In the genomic region with DNA sequence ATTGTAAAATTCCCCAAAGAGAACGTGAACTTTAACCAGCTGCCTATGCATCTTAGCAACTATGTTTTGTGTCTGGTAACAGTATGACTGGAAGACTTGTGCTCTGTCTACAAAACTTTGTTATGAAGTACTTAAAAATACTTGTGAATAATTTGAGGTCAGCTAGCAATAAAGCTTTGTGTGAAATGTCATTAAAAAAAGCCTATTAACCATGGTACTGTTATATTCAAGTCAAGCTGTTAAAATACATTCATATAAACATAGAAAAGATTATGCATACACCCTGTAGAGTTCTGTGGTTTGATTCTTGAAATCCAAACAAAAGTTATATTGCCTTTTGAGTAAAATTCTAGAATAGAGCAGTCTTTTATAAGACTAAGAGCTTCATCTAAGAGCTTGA, we compare ENCODE assay signal across 28 cellular contexts.
"Had no signal": no experiment of that assay in that cellular context is flagged by ENCODE, and none has a peak within 500 bp of the region (broad histone marks: within the 10 kb centered on the region; RNA-seq: fewer than 3 reads in every experiment).

No MANE protein-coding gene starts in this region.

- H3K27ac Mint-ChIP-seq: memory B cell; naive thymus-derived CD4-positive, alpha-beta T cell; nephron progenitor cell; stimulated activated naive CD8-positive, alpha-beta T cell treated with anti-CD3 and anti-CD28 coated beads, Interleukin-15, amount 100 ng/mL, for 72 hours had no signal

- DNase-seq: dermis blood vessel endothelial cell; effector memory CD4-positive, alpha-beta T cell; erythroblast; esophagus squamous epithelium; gastrocnemius medialis; head of caudate nucleus; naive thymus-derived CD4-positive, alpha-beta T cell; nephron progenitor cell; occipital lobe; ovary; posterior cingulate gyrus; right lobe of liver; small intestine; stimulated activated CD4-positive, alpha-beta T cell treated with anti-CD3 and anti-CD28 coated beads, Interleukin-12 subunit alpha, Interleukin-12 subunit beta, amount 100 ng/mL, for 4 hours; stimulated activated CD4-positive, alpha-beta T cell treated with anti-CD3 and anti-CD28 coated beads, Interleukin-1b, Interleukin-23, amount 100 ng/mL, for 48 hours; stimulated activated CD4-positive, alpha-beta T cell treated with anti-CD3 and anti-CD28 coated beads, Interleukin-4, amount 100 ng/mL, for 1 hour; stimulated activated CD8-positive, alpha-beta memory T cell treated with anti-CD3 and anti-CD28 coated beads, Interleukin-4, amount 100 ng/mL, for 48 hours; stimulated activated naive CD4-positive, alpha-beta T cell; stimulated activated naive CD8-positive, alpha-beta T cell treated with anti-CD3 and anti-CD28 coated beads, Interleukin-15, amount 100 ng/mL, for 72 hours; transverse colon; upper lobe of right lung; uterus had no signal

- H3K36me3 ChIP-seq: esophagus squamous epithelium, gastrocnemius medialis, ovary, right lobe of liver, suprapubic skin, transverse colon, upper lobe of right lung, uterus had no signal

- H3K27me3 Mint-ChIP-seq: memory B cell; stimulated activated naive CD8-positive, alpha-beta T cell treated with anti-CD3 and anti-CD28 coated beads, Interleukin-15, amount 100 ng/mL, for 72 hours had no signal

- H3K4me3 ChIP-seq: coronary artery, esophagus squamous epithelium, gastrocnemius medialis, lung, ovary, right lobe of liver, suprapubic skin, transverse colon, upper lobe of right lung, uterus had no signal

- H3K4me1 Mint-ChIP-seq: memory B cell; naive thymus-derived CD4-positive, alpha-beta T cell; nephron progenitor cell; stimulated activated naive CD8-positive, alpha-beta T cell treated with anti-CD3 and anti-CD28 coated beads, Interleukin-15, amount 100 ng/mL, for 72 hours had no signal

- H3K4me3 Mint-ChIP-seq: memory B cell; mesothelial cell of epicardium; naive thymus-derived CD4-positive, alpha-beta T cell; nephron progenitor cell; stimulated activated naive CD8-positive, alpha-beta T cell treated with anti-CD3 and anti-CD28 coated beads, Interleukin-15, amount 100 ng/mL, for 72 hours had no signal

- H3K9me3 ChIP-seq: esophagus squamous epithelium, gastrocnemius medialis, ovary, right lobe of liver, suprapubic skin, transverse colon, upper lobe of right lung, uterus had no signal

- H3K4me1 ChIP-seq: esophagus squamous epithelium, gastrocnemius medialis, right lobe of liver, suprapubic skin, transverse colon, upper lobe of right lung, uterus had no signal

- ATAC-seq: gastrocnemius medialis; left lobe of liver; naive thymus-derived CD4-positive, alpha-beta T cell; right lobe of liver; stimulated activated naive CD8-positive, alpha-beta T cell treated with anti-CD3 and anti-CD28 coated beads, Interleukin-15, amount 100 ng/mL, for 72 hours; upper lobe of right lung had no signal

- H3K27me3 ChIP-seq: esophagus squamous epithelium, gastrocnemius medialis, ovary, right lobe of liver, suprapubic skin, transverse colon, upper lobe of right lung, uterus had no signal

- H3K9me3 Mint-ChIP-seq: memory B cell; mesothelial cell of epicardium; naive thymus-derived CD4-positive, alpha-beta T cell; nephron progenitor cell; stimulated activated naive CD8-positive, alpha-beta T cell treated with anti-CD3 and anti-CD28 coated beads, Interleukin-15, amount 100 ng/mL, for 72 hours had no signal

- H3K27ac ChIP-seq: coronary artery, esophagus squamous epithelium, gastrocnemius medialis, ovary, right lobe of liver, suprapubic skin, transverse colon, upper lobe of right lung, uterus had no signal

- H3K36me3 Mint-ChIP-seq: memory B cell; naive thymus-derived CD4-positive, alpha-beta T cell had no signal
